ENCODE assay signal across 22 cellular contexts in genomic region chr12:18297883-18298282, GRCh38. TPM values are rescaled to one million over a fixed set of nuclear protein-coding genes. Genes with fewer than 3 reads are reported as not detected.
DNase-seq lines count a peak whose midpoint lies in the region; ATAC-seq, FAIRE-seq and TF ChIP-seq lines count a peak whose summit lies in the region.
"Had no signal": no experiment of that assay in that cellular context is flagged by ENCODE, and none has a peak within 500 bp of the region (broad histone marks: within the 10 kb centered on the region; RNA-seq: fewer than 3 reads in every experiment).

No MANE protein-coding gene starts in this region.

- FAIRE-seq in H1 (lab: Jason Lieb, UNC) = no peak
- FAIRE-seq: A204.1, D721Med, G401.6, GM12891, HTR-8/SVneo had no signal

- peaks cover 16% of the 10 kb centered on the region for H3K9me3 Mint-ChIP-seq in GM23338

- peak overlapping the region; percentile 16 for H3K27ac ChIP-seq in GM23338 (ENCODE audit: low read depth)
- peak overlapping the region; percentile 32; the same call in 1 of the 2 replicates for H3K27ac ChIP-seq in HUES64 (ENCODE audit: low read depth, low read length)
- H3K27ac ChIP-seq in H1 (ENCODE audit: low read depth, low read length) = no peak overlapping the region
- H3K27ac ChIP-seq in uterus = peak overlapping the region; percentile 76 to 85
- H3K27ac ChIP-seq: C4-2B had no signal

- H3K4me1 Mint-ChIP-seq in GM23338 = peaks cover 47% of the 10 kb centered on the region
- H3K4me1 Mint-ChIP-seq: CD4-positive, alpha-beta memory T cell had no signal

- H3K27me3 ChIP-seq in GM23338 (ENCODE audit: insufficient read depth) = no peaks in the 10 kb centered on the region
- H3K27me3 ChIP-seq in HUES64 (ENCODE audit: insufficient read depth, low read length) = no peaks in the 10 kb centered on the region
- no peaks in the 10 kb centered on the region for H3K27me3 ChIP-seq in H1 (replicated peaks in 1 of 4; ENCODE audit: control insufficient read depth in 3 of 4, extremely low read depth in 1 of 4, insufficient read depth in 3 of 4, low read length in 3 of 4)
- no peaks in the 10 kb centered on the region for H3K27me3 ChIP-seq in uterus
- H3K27me3 ChIP-seq: BE2C had no signal

- no peak overlapping the region for H3K14ac ChIP-seq in H1 (ENCODE audit: insufficient read length)

- no peak overlapping the region for H4K5ac ChIP-seq in H1 (ENCODE audit: insufficient read length, low read depth, low read length)

- ATAC-seq in GM23338 = no peak; the same call in 2 of the 3 replicates

- no peaks in the 10 kb centered on the region for H4K20me1 ChIP-seq in GM23338 (replicated peaks; ENCODE audit: insufficient read depth)
- H4K20me1 ChIP-seq in H1 (replicated peaks in 1 of 2; ENCODE audit: control insufficient read depth in 1 of 2, insufficient read depth in 2 of 2, low read length in 2 of 2) = no peaks in the 10 kb centered on the region

- H3K36me3 ChIP-seq in GM23338 (ENCODE audit: insufficient read depth) (no peaks in the 10 kb centered on the region), HUES64 (ENCODE audit: insufficient read depth, low read length) (no peaks in the 10 kb centered on the region), H1 (ENCODE audit: control insufficient read depth in 2 of 4, insufficient read depth in 4 of 4, low read length in 3 of 4) (no peaks in the 10 kb centered on the region; a peak in 1 of 8 replicates), uterus (no peaks in the 10 kb centered on the region)
- H3K36me3 ChIP-seq: BE2C had no signal

- no peak overlapping the region for H3K23ac ChIP-seq in H1 (ENCODE audit: insufficient read length)

- no peaks in the 10 kb centered on the region for H3K79me1 ChIP-seq in H1 (ENCODE audit: low read depth, low read length)

- peaks cover 36% of the 10 kb centered on the region for H3K4me1 ChIP-seq in GM23338 (ENCODE audit: insufficient read depth)
- peaks cover 37% of the 10 kb centered on the region for H3K4me1 ChIP-seq in HUES64 (ENCODE audit: insufficient read depth, low read length)
- peaks cover 0 to 6% (median 0%) of the 10 kb centered on the region in 4 experiments; a peak in 2 of 7 replicates for H3K4me1 ChIP-seq in H1 (replicated peaks in 1 of 4; ENCODE audit: control insufficient read depth in 3 of 4, insufficient read depth in 4 of 4, low read length in 3 of 4)
- H3K4me1 ChIP-seq in uterus = no peaks in the 10 kb centered on the region
- H3K4me1 ChIP-seq: BE2C had no signal

- no peak overlapping the region for H2AFZ ChIP-seq in GM23338
- no peak overlapping the region for H2AFZ ChIP-seq in H1 (ENCODE audit: low read length)

- H3K23me2 ChIP-seq in H1 (ENCODE audit: low read depth, low read length) = no peaks in the 10 kb centered on the region

- no peak for TF ChIP-seq EP300 in H1 (IDR thresholded peaks at IDR 0.05; ENCODE audit: borderline replicate concordance in 1 of 2, low read depth in 2 of 2, low read length in 2 of 2)

- H3K4ac ChIP-seq in H1 (replicated peaks; ENCODE audit: insufficient read length, low read depth, low read length) = no peak overlapping the region

- H2BK15ac ChIP-seq in H1 (ENCODE audit: low read length) = no peak overlapping the region

- 0 out of 3 replicates have a peak overlapping the region, but pooled peaks have one; percentile 7 for H3K4me3 Mint-ChIP-seq in GM23338
- H3K4me3 Mint-ChIP-seq: CD4-positive, alpha-beta memory T cell had no signal

- H3K9ac ChIP-seq in HUES64 (ENCODE audit: low read depth, low read length) (no peak overlapping the region), H1 (replicated peaks in 1 of 4; ENCODE audit: extremely low read depth in 1 of 4, low read depth in 3 of 4, low read length in 3 of 4) (no peak overlapping the region)

- no peak overlapping the region for H2BK12ac ChIP-seq in H1 (ENCODE audit: low read depth, low read length)

- TF ChIP-seq POLR2A in H1 (IDR thresholded peaks at IDR 0.05; ENCODE audit: control extremely low read depth in 1 of 2, low read depth in 2 of 2, low read length in 2 of 2) = no peak
- no peak for TF ChIP-seq POLR2A in uterus (IDR thresholded peaks at IDR 0.05)

- no peak overlapping the region for H2AK5ac ChIP-seq in H1 (ENCODE audit: low read depth, low read length)

- H3K4me2 ChIP-seq in GM23338 = peak overlapping the region; percentile 47
- H3K4me2 ChIP-seq in H1 (ENCODE audit: insufficient read depth in 1 of 2, low read depth in 2 of 2, low read length in 2 of 2) = peak overlapping the region in 1 of 2 experiments; percentile 4; a peak in 1 of 4 replicates

- no CpG with 5 or more reads among the region's 1 CpG for WGBS in HUES64
- WGBS in H1 (ENCODE audit: extremely low coverage in 1 of 2, insufficient coverage in 1 of 2, insufficient read length in 1 of 2, insufficient replicate concordance in 2 of 2, low coverage in 1 of 2, low lambda C conversion rate in 2 of 2, missing lambda C conversion rate in 1 of 2), 2 experiments = 23% methylated on average over 1 of the region's 1 CpG; no CpG with 5 or more reads in 1 of the 2 experiments

- POLR2A ChIA-PET in H1 (lab: Charles Lee; ENCODE audit: partially characterized antibody) = no interaction called here

- H3K27ac Mint-ChIP-seq in GM23338 = peak overlapping the region; percentile 86
- H3K27ac Mint-ChIP-seq: CD4-positive, alpha-beta memory T cell had no signal

- DNase-seq in GM23338 (ENCODE audit: low spot score) (peak; percentile 34), H1 (ENCODE audit: low read depth in 1 of 2, low spot score in 2 of 2) (no peak), uterus (no peak), kidney tubule cell (ENCODE audit: low spot score) (no peak), activated gamma-delta T cell treated with Interleukin-2 at 50 U/mL for 16 hours (no peak), NCI-H446 (lab: John Stamatoyannopoulos, UW) (no peak)
- DNase-seq: BE2C; CD4-positive, alpha-beta memory T cell; DMS153; DMS79 treated with DMSO at 0.1 percent for 48 hours; EL; H7; IMR-90; KBM-7 had no signal

- intact Hi-C loops in uterus (cut with DNase I; ENCODE audit: low total_unique reads) = no loop called here

- no peaks in the 10 kb centered on the region for H3F3A ChIP-seq in GM23338 (replicated peaks; ENCODE audit: low read depth)

- CTCF ChIA-PET in H1 (lab: Charles Lee; ENCODE audit: partially characterized antibody) = no interaction called here

- peaks cover 25% of the 10 kb centered on the region; the same call in 1 of the 3 replicates for H3K36me3 Mint-ChIP-seq in GM23338 (ENCODE audit: low read depth)
- H3K36me3 Mint-ChIP-seq: CD4-positive, alpha-beta memory T cell had no signal

- H3K9me2 ChIP-seq in GM23338 (ENCODE audit: insufficient read depth) = 0 out of 2 replicates have a peak, but pooled peaks cover 4% of the 10 kb centered on the region

- H4K91ac ChIP-seq in H1 (replicated peaks; ENCODE audit: insufficient read length, low read length) = no peak overlapping the region

- no peak for TF ChIP-seq RAD21 in H1 (IDR thresholded peaks at IDR 0.05 in 1 of 2, conservative IDR thresholded peaks at IDR 0.05 in 1 of 2; ENCODE audit: low read depth in 2 of 2, low read length in 2 of 2)

- H2BK120ac ChIP-seq in H1 (replicated peaks; ENCODE audit: low read depth, low read length) = no peak overlapping the region

- no peak for TF ChIP-seq CTCF in GM23338 (conservative IDR thresholded peaks at IDR 0.05; ENCODE audit: low read depth in 2 of 2)
- no peak for TF ChIP-seq CTCF in H1 (IDR thresholded peaks at IDR 0.05; ENCODE audit: control extremely low read depth in 1 of 3, insufficient read depth in 1 of 3, low read depth in 1 of 3, low read length in 3 of 3)
- TF ChIP-seq CTCF in uterus (IDR thresholded peaks at IDR 0.05) = no peak

- peaks cover 4% of the 10 kb centered on the region for H3K27me3 Mint-ChIP-seq in GM23338 (ENCODE audit: insufficient read depth, low read depth, poor library complexity)
- H3K27me3 Mint-ChIP-seq: CD4-positive, alpha-beta memory T cell had no signal

- H3K9me3 ChIP-seq in HUES64 (ENCODE audit: insufficient read depth, low read depth, low read length) (peaks cover 10% of the 10 kb centered on the region; the same call in 1 of the 2 replicates), H1 (ENCODE audit: insufficient read depth in 2 of 2, low read depth in 1 of 2, low read length in 1 of 2) (peaks cover 2% of the 10 kb centered on the region in 2 experiments; a peak in 2 of 4 replicates), uterus (peaks cover 0 to 10% of the 10 kb centered on the region in 2 donors)
- H3K9me3 ChIP-seq: BE2C had no signal

- H3K18ac ChIP-seq in H1 (ENCODE audit: extremely low read depth, low read length) = no peak overlapping the region

- H3K79me2 ChIP-seq in GM23338 (replicated peaks; ENCODE audit: insufficient read depth) (no peaks in the 10 kb centered on the region), H1 (ENCODE audit: control insufficient read depth in 1 of 2, insufficient read depth in 2 of 2, low read length in 2 of 2) (no peaks in the 10 kb centered on the region)

- no peak overlapping the region for H2BK5ac ChIP-seq in H1 (ENCODE audit: low read depth, low read length)

- no peak overlapping the region for H3K56ac ChIP-seq in H1 (replicated peaks; ENCODE audit: insufficient read length, low read depth, low read length)

- H3K4me3 ChIP-seq in GM23338 (peak overlapping the region; percentile 5; the same call in 1 of the 2 replicates), HUES64 (ENCODE audit: low read length) (no peak overlapping the region), H1 (ENCODE audit: extremely low read depth in 1 of 4, insufficient read depth in 2 of 4, low read depth in 3 of 4, low read length in 4 of 4) (peak overlapping the region in 1 of 4 experiments; percentile 7; a peak in 1 of 8 replicates), uterus (no peak overlapping the region)

- no peak overlapping the region for H4K8ac ChIP-seq in H1 (ENCODE audit: extremely low read depth, insufficient read depth, low read length)

- no peak overlapping the region for H2BK20ac ChIP-seq in H1 (ENCODE audit: low read length)

TF ChIP-seq in GM23338, 12 proteins besides CTCF, POLR2A, EP300 and RAD21 (continues in another document):
- peak; percentile 54; the same call in 1 of the 2 replicates for TF ChIP-seq NANOG (IDR thresholded peaks at IDR 0.05; ENCODE audit: borderline replicate concordance)

TF ChIP-seq in H1, 55 proteins besides CTCF, POLR2A, EP300 and RAD21 (continues in another document):
- no peak for TF ChIP-seq TAF7 (optimal IDR thresholded peaks at IDR 0.05; ENCODE audit: borderline replicate concordance, low read depth, low read length)

RNA-seq across cellular contexts. Expression of gene PIK3C2G, which starts 36.6 kb away (rescaled TPM):
- total RNA-seq in GM23338 (2014; rRNA removed; shearing (Covaris generic)) = not detected in 2 replicates
- polyA plus RNA-seq in GM23338 (2016; fragmentation: Nextera tagmentation; extraction: Ambion mirVana) = not detected in 2 replicates
- not detected for polyA plus RNA-seq in HUES64 (2013, experiment 1 of 2)
- not detected for polyA plus RNA-seq in HUES64 (2013, experiment 2 of 2)
- not detected in 2 replicates for total RNA-seq in H1 (2021; fragmentation: NEBNext Ultra II Directional; extraction: Animal tissue kit (Norgen Biotek cat#: 25700))
- not detected in 2 replicates for polyA plus RNA-seq in H1 (2011; rRNA removed)
- not detected for polyA plus RNA-seq in H1 (2011; cell fraction: cytosol; rRNA removed)
- not detected for polyA plus RNA-seq in H1 (2011; cell fraction: nucleus; rRNA removed)
- polyA plus RNA-seq in H1 (2012, experiment 1 of 2) = not detected in 4 replicates
- polyA plus RNA-seq in H1 (2012, experiment 2 of 2) = not detected
- not detected for polyA plus RNA-seq in H1 (2013, experiment 1 of 2)
- polyA plus RNA-seq in H1 (2013, experiment 2 of 2) = under 0.01 TPM
- not detected in 2 replicates for polyA minus RNA-seq in H1 (2011; rRNA and poly(A)+ RNA removed)
- polyA minus RNA-seq in H1 (2011; cell fraction: cytosol; rRNA and poly(A)+ RNA removed) = not detected
- polyA minus RNA-seq in H1 (2011; cell fraction: nucleus; rRNA and poly(A)+ RNA removed) = not detected
- 1 to 10 TPM in 1 of 4 donors, under 1 TPM in 2, not detected in 1; under 0.01 to 2.2 (median 0.34) TPM for total RNA-seq in uterus
- total RNA-seq: CD4-positive, alpha-beta memory T cell; H7; IMR-90 had no signal
- polyA plus RNA-seq: AG04450; CD4-positive, alpha-beta memory T cell; IMR-90 had no signal
